7 cellular contexts compared by ENCODE assay signal in genomic region chr2:95143838-95144237, GRCh38.
"Had no signal": no experiment of that assay in that cellular context is flagged by ENCODE, and none has a peak within 500 bp of the region (broad histone marks: within the 10 kb centered on the region; RNA-seq: fewer than 3 reads in every experiment).

No MANE protein-coding gene starts in this region.

- H3K4me3 Mint-ChIP-seq: IgD-negative memory B cell had no signal

- H3K36me3 ChIP-seq: HAP-1 had no signal

- FAIRE-seq: HTR-8/SVneo had no signal

- H3K9ac ChIP-seq: GM23248 had no signal

- H3K27me3 Mint-ChIP-seq: IgD-negative memory B cell had no signal

- H3K27ac Mint-ChIP-seq: IgD-negative memory B cell had no signal

- H3K4me3 ChIP-seq: GM23248, HAP-1 had no signal

- H3K4me1 ChIP-seq: HAP-1 had no signal

- H3K27ac ChIP-seq: GM23248 had no signal

- DNase-seq: GM23248, GOT3, H7, KG1 had no signal
